ENCODE assay signal across 24 cellular contexts in genomic region chr10:35440016-35440415, GRCh38.
"Had no signal": no experiment of that assay in that cellular context is flagged by ENCODE, and none has a peak within 500 bp of the region (broad histone marks: within the 10 kb centered on the region; RNA-seq: fewer than 3 reads in every experiment).

No MANE protein-coding gene starts in this region.

- H3K4me3 Mint-ChIP-seq: natural killer cell treated with Interleukin-12 subunit alpha and Interleukin-12 subunit beta and Interleukin-15 and Interleukin-18, amount 100 ng/mL, for 72 hours; neural progenitor cell; stimulated activated memory B cell treated with anti-CD40 and anti-IgM and Interleukin-4, amounts not matched to agents 10 μg/mL and 1 μg/mL and 100 μg/mL, for 72 hours; stimulated activated naive CD8-positive, alpha-beta T cell treated with anti-CD3 and anti-CD28 coated beads, Interleukin-15, Interleukin-2, amounts not matched to agents 100 ng/mL and 50 ng/mL, for 24 hours had no signal

- H3K9me3 ChIP-seq: prostate gland had no signal

- FAIRE-seq: endometrium, frontal cortex had no signal

- H3K4me1 ChIP-seq: prostate gland, right lobe of liver, transverse colon had no signal

- H2AFZ ChIP-seq: neural progenitor cell had no signal

- H3K4me2 ChIP-seq: neural progenitor cell had no signal

- H3K9ac ChIP-seq: neural progenitor cell had no signal

- H3K27me3 Mint-ChIP-seq: natural killer cell treated with Interleukin-12 subunit alpha and Interleukin-12 subunit beta and Interleukin-15 and Interleukin-18, amount 100 ng/mL, for 72 hours; stimulated activated memory B cell treated with anti-CD40 and anti-IgM and Interleukin-4, amounts not matched to agents 10 μg/mL and 1 μg/mL and 100 μg/mL, for 72 hours; stimulated activated naive CD8-positive, alpha-beta T cell treated with anti-CD3 and anti-CD28 coated beads, Interleukin-15, Interleukin-2, amounts not matched to agents 100 ng/mL and 50 ng/mL, for 24 hours had no signal

- H3K36me3 ChIP-seq: left lung, neural progenitor cell, ovary, prostate gland, right lobe of liver, thoracic aorta, transverse colon had no signal

- H3K27ac Mint-ChIP-seq: natural killer cell treated with Interleukin-12 subunit alpha and Interleukin-12 subunit beta and Interleukin-15 and Interleukin-18, amount 100 ng/mL, for 72 hours; neural progenitor cell; stimulated activated memory B cell treated with anti-CD40 and anti-IgM and Interleukin-4, amounts not matched to agents 10 μg/mL and 1 μg/mL and 100 μg/mL, for 72 hours; stimulated activated naive CD8-positive, alpha-beta T cell treated with anti-CD3 and anti-CD28 coated beads, Interleukin-15, Interleukin-2, amounts not matched to agents 100 ng/mL and 50 ng/mL, for 24 hours had no signal

- H3K4me3 ChIP-seq: coronary artery, heart left ventricle, left lung, lung, neural progenitor cell, ovary, prostate gland, right lobe of liver, thoracic aorta, transverse colon had no signal

- ATAC-seq: esophagus mucosa; left lung; natural killer cell treated with Interleukin-12 subunit alpha and Interleukin-12 subunit beta and Interleukin-15 and Interleukin-18, amount 100 ng/mL, for 72 hours; stimulated activated memory B cell treated with anti-CD40 and anti-IgM and Interleukin-4, amounts not matched to agents 10 μg/mL and 1 μg/mL and 100 μg/mL, for 72 hours had no signal

- H3K27me3 ChIP-seq: heart left ventricle, left lung, neural progenitor cell, ovary, right lobe of liver, transverse colon had no signal

- DNase-seq: effector memory CD4-positive, alpha-beta T cell; heart left ventricle; hypothalamus; kidney glomerular epithelial cell; left lung; mesenchymal stem cell; midbrain; nucleus accumbens; ovary; right lobe of liver; stimulated activated CD4-positive, alpha-beta T cell treated with anti-CD3 and anti-CD28 coated beads, Interleukin-4, amount 100 ng/mL, for 1 hour; stimulated activated CD8-positive, alpha-beta memory T cell treated with anti-CD3 and anti-CD28 coated beads, Interleukin-4, amount 100 ng/mL, for 48 hours; transverse colon had no signal

- H3K27ac ChIP-seq: coronary artery, left lung, neural progenitor cell, ovary, prostate gland, right lobe of liver, thoracic aorta, transverse colon had no signal

- H3K4me1 Mint-ChIP-seq: neural progenitor cell had no signal
